8 cellular contexts compared by ENCODE assay signal in the genomic region with DNA sequence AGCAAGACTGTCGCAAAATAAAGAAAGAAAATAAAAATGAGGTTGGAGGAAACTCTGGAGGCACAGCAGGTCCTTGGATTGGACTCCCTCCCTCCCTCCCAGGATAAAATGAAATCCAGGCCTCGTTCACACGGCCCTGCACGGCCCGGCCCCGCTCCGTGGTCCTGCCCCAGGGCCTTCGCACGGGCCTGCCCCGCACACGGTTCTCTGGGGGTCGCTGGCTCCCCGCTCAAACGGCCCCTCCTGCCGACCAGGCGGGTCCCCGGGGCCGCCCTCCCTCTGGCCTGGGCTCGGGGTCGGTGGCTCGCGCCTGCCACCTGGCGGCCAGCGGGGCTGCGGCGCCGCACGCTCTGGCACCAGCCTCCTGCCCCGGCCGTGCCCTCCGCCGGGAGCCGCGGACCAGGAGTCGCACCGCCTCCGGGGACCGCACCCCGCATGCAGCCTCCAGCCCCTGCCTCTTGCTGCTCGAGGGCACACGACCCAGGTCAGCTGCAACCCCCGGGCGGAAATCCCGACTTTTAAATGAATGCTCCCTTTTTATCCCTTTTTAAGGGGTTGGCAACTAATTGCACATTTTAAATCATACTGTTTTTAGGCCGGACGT. TPM values are rescaled to one million over a fixed set of nuclear protein-coding genes. Genes with fewer than 3 reads are reported as not detected.
A peak's percentile ranks its signal among the peaks of the same experiment; 100 is the strongest.
DNase-seq lines count a peak whose midpoint lies in the region; ATAC-seq, FAIRE-seq and TF ChIP-seq lines count a peak whose summit lies in the region.

No MANE protein-coding gene starts in this region.

- peaks cover 15% of the 10 kb centered on the region for H3K79me2 ChIP-seq in astrocyte (ENCODE audit: insufficient read depth, low read length)

- H3K4me1 ChIP-seq in astrocyte (ENCODE audit: insufficient read depth, low read length) (peaks cover 18% of the 10 kb centered on the region), skeletal muscle satellite cell (ENCODE audit: control insufficient read depth, insufficient read depth, low read length) (peaks cover 22% of the 10 kb centered on the region)

- peak overlapping the region; percentile 25 for H3K4me3 ChIP-seq in Jurkat, Clone E6-1 (ENCODE audit: low read length)
- peak overlapping the region; percentile 37 for H3K4me3 ChIP-seq in astrocyte (ENCODE audit: insufficient read depth, low read depth, low read length)
- H3K4me3 ChIP-seq in skeletal muscle satellite cell (ENCODE audit: low read length): peak overlapping the region; percentile 70

- no peak for FAIRE-seq in astrocyte (lab: Jason Lieb, UNC)

- H3K27ac ChIP-seq in astrocyte (ENCODE audit: low read depth, low read length): no peak overlapping the region

- H3K4me1 Mint-ChIP-seq in T-helper 17 cell (peaks cover 15% of the 10 kb centered on the region), astrocyte (ENCODE audit: low read depth, unreplicated experiment) (peaks cover 6% of the 10 kb centered on the region)

- peak overlapping the region; percentile 21 for H3K4me3 Mint-ChIP-seq in T-helper 17 cell
- H3K4me3 Mint-ChIP-seq in astrocyte (ENCODE audit: unreplicated experiment): peak overlapping the region; percentile 62

- peak; percentile 72 for ATAC-seq in T-helper 17 cell

- peak overlapping the region; percentile 66 for H2AFZ ChIP-seq in astrocyte (ENCODE audit: low read depth, low read length)

- H3K27me3 Mint-ChIP-seq in T-helper 17 cell (no peaks in the 10 kb centered on the region), astrocyte (ENCODE audit: low read depth, unreplicated experiment) (no peaks in the 10 kb centered on the region)

- H3K9ac ChIP-seq in astrocyte (ENCODE audit: low read length) (no peak overlapping the region), skeletal muscle satellite cell (ENCODE audit: low read depth, low read length) (peak overlapping the region; percentile 49)

- H3K9me3 ChIP-seq in T-helper 17 cell (ENCODE audit: control insufficient read depth, low read length, poor library complexity, severe bottlenecking) (no peaks in the 10 kb centered on the region), astrocyte (ENCODE audit: insufficient read depth, low read depth, low read length) (no peaks in the 10 kb centered on the region), skeletal muscle satellite cell (replicated peaks; ENCODE audit: low read length) (no peaks in the 10 kb centered on the region)

- H3K9me3 Mint-ChIP-seq in astrocyte (ENCODE audit: unreplicated experiment): no peaks in the 10 kb centered on the region

- H3K36me3 Mint-ChIP-seq in T-helper 17 cell (ENCODE audit: low read depth) (no peaks in the 10 kb centered on the region), astrocyte (ENCODE audit: low read depth, unreplicated experiment) (no peaks in the 10 kb centered on the region)

- no peak overlapping the region for H3K27ac Mint-ChIP-seq in T-helper 17 cell
- H3K27ac Mint-ChIP-seq in astrocyte (ENCODE audit: unreplicated experiment): no peak overlapping the region

- H4K20me1 ChIP-seq in astrocyte (ENCODE audit: insufficient read depth, low read length): peaks cover 11% of the 10 kb centered on the region

- H3K36me3 ChIP-seq in astrocyte (ENCODE audit: insufficient read depth, low read length) (no peaks in the 10 kb centered on the region), skeletal muscle satellite cell (ENCODE audit: insufficient read depth, low read length) (peaks cover 14% of the 10 kb centered on the region)

- TF ChIP-seq CTCF in astrocyte (IDR thresholded peaks at IDR 0.05; ENCODE audit: insufficient read depth, low read depth, low read length): peak; percentile 38

- H3K4me2 ChIP-seq in astrocyte (ENCODE audit: low read length) (peak overlapping the region; percentile 83), skeletal muscle satellite cell (ENCODE audit: low read length) (peak overlapping the region; percentile 93)

- H3K27me3 ChIP-seq in astrocyte (ENCODE audit: insufficient read depth, low read length) (no peaks in the 10 kb centered on the region), skeletal muscle satellite cell (ENCODE audit: control insufficient read depth, insufficient read depth, low read length) (no peaks in the 10 kb centered on the region)

- DNase-seq in AG20443 (ENCODE audit: low spot score) (peak; percentile 95), GM19238 (ENCODE audit: insufficient read length, low spot score) (peak; percentile 99), T-helper 17 cell (peak; percentile 68 to 76 (median 71)), astrocyte (ENCODE audit: low read depth) (no peak), hippocampal formation (lab: John Stamatoyannopoulos, UW) (peak; percentile 22 to 50), NCI-H2107 (lab: John Stamatoyannopoulos, UW) (no peak)
- DNase-seq in Jurkat, Clone E6-1 (ENCODE audit: low read depth, low spot score): no peak

RNA-seq across cellular contexts. Expression of a gene that starts 1.5 kb away (rescaled TPM):
- 93.9 TPM for polyA plus RNA-seq in Jurkat, Clone E6-1 (2012; ENCODE audit: insufficient read depth, insufficient read length)
- total RNA-seq in T-helper 17 cell: 10 to 100 TPM; 18.2 to 42.8 TPM
- 60.0 and 68.9 TPM in 2 replicates for total RNA-seq in astrocyte
- total RNA-seq in skeletal muscle satellite cell (2012; rRNA removed): 55.9 and 73.5 TPM in 2 replicates

RNA-seq across cellular contexts. Expression of a gene that starts 17.6 kb away (rescaled TPM):
- polyA plus RNA-seq in Jurkat, Clone E6-1 (2012; ENCODE audit: insufficient read depth, insufficient read length): 0.36 TPM
- total RNA-seq in T-helper 17 cell (1 to 10 TPM in 1 of 2 donors, not detected in 1; 1.8 TPM), astrocyte (2.5 and 2.7 TPM in 2 replicates)
- 0.22 TPM in 1 of 2 replicates, not detected in the other for total RNA-seq in skeletal muscle satellite cell (2012; rRNA removed)

RNA-seq across cellular contexts. Expression of a gene that starts 38.3 kb away (rescaled TPM):
- 131 TPM for polyA plus RNA-seq in Jurkat, Clone E6-1 (2012; ENCODE audit: insufficient read depth, insufficient read length)
- 100 to 1,000 TPM; 270 to 318 TPM for total RNA-seq in T-helper 17 cell
- total RNA-seq in astrocyte: 155 and 173 TPM in 2 replicates
- 74.0 and 76.0 TPM in 2 replicates for total RNA-seq in skeletal muscle satellite cell (2012; rRNA removed)

RNA-seq across cellular contexts. Expression of a gene that starts 38.7 kb away (rescaled TPM):
- polyA plus RNA-seq in Jurkat, Clone E6-1 (2012; ENCODE audit: insufficient read depth, insufficient read length): not detected
- not detected for total RNA-seq in T-helper 17 cell
- not detected in 2 replicates for total RNA-seq in astrocyte
- not detected in 2 replicates for total RNA-seq in skeletal muscle satellite cell (2012; rRNA removed)

RNA-seq across cellular contexts. Expression of a gene that starts 43.7 kb away (rescaled TPM):
- polyA plus RNA-seq in Jurkat, Clone E6-1 (2012; ENCODE audit: insufficient read depth, insufficient read length): 130 TPM
- total RNA-seq in T-helper 17 cell: 100 to 1,000 TPM; 263 to 301 TPM
- 781 and 819 TPM in 2 replicates for total RNA-seq in astrocyte
- total RNA-seq in skeletal muscle satellite cell (2012; rRNA removed): 63.9 and 119 TPM in 2 replicates

Comparison
In these comparisons a context has a peak if more than half of its experiments do, and no peak if none do; other contexts are left out.
1. DNase-seq: peak in AG20443 (single experiment), GM19238 (single experiment), T-helper 17 cell (3 of 3) and hippocampal formation (2 of 2); none in Jurkat, Clone E6-1 (single experiment), astrocyte (single experiment) and NCI-H2107 (single experiment).
2. Peak in every context shown above with its lines, with median percentiles within 50 percentile points of each other: H3K4me3 ChIP-seq.